ENCODE assay signal across 26 cellular contexts in genomic region chr10:91416339-91416868, GRCh38. TPM values are rescaled to one million over a fixed set of nuclear protein-coding genes. Genes with fewer than 3 reads are reported as not detected.
DNase-seq lines count a peak whose midpoint lies in the region; ATAC-seq, FAIRE-seq and TF ChIP-seq lines count a peak whose summit lies in the region.
"Had no signal": no experiment of that assay in that cellular context is flagged by ENCODE, and none has a peak within 500 bp of the region (broad histone marks: within the 10 kb centered on the region; RNA-seq: fewer than 3 reads in every experiment).

No MANE protein-coding gene starts in this region.

- no peak for TF ChIP-seq CTCF in esophagus muscularis mucosa (IDR thresholded peaks at IDR 0.05)

- WGBS in esophagus muscularis mucosa, result 58% methylated on average over 3 of the region's 3 CpGs

- no peak for ATAC-seq in HG02763 (IDR thresholded peaks at IDR 0.05; ENCODE audit: unreplicated experiment)
- ATAC-seq: activated CD4-positive, CD25-positive, alpha-beta regulatory T cell treated with anti-CD3 and anti-CD28 coated beads, Interleukin-2, amount 50 U/mL, for 24 hours; lower lobe of right lung; natural killer cell treated with Interleukin-12 subunit alpha and Interleukin-12 subunit beta and Interleukin-15 and Interleukin-18, amount 100 ng/mL, for 72 hours; right cardiac atrium had no signal

- H3K4me3 ChIP-seq in esophagus muscularis mucosa, result no peak overlapping the region
- H3K4me3 ChIP-seq: lower lobe of right lung, pancreas had no signal

- no peaks in the 10 kb centered on the region for H3K9me3 ChIP-seq in esophagus muscularis mucosa
- H3K9me3 ChIP-seq: lower lobe of right lung, pancreas, SK-N-SH had no signal

- H3K36me3 ChIP-seq in esophagus muscularis mucosa, result no peaks in the 10 kb centered on the region
- H3K36me3 ChIP-seq: lower lobe of right lung, pancreas had no signal

- FAIRE-seq in H54 (lab: Jason Lieb, UNC), result peak; percentile 92
- FAIRE-seq: GM12892, kidney, pancreas had no signal

- TF ChIP-seq EP300 in esophagus muscularis mucosa (IDR thresholded peaks at IDR 0.05), result no peak

- intact Hi-C loops in esophagus muscularis mucosa (cut with DNase I), result no loop called here

- peak overlapping the region in 3 of 4 donors; percentile 13 to 29 (median 23) for H3K27ac ChIP-seq in esophagus muscularis mucosa (replicated peaks in 1 of 4)
- H3K27ac ChIP-seq: lower lobe of right lung, pancreas had no signal

- H3K27me3 ChIP-seq in esophagus muscularis mucosa, result no peaks in the 10 kb centered on the region
- H3K27me3 ChIP-seq: pancreas had no signal

- peaks cover 4 to 60% (median 51%) of the 10 kb centered on the region in 4 donors for H3K4me1 ChIP-seq in esophagus muscularis mucosa

- DNase-seq in H54 (ENCODE audit: insufficient read length, low spot score) (no peak), NCI-H345 treated with DMSO at 0.1 percent for 48 hours (lab: John Stamatoyannopoulos, UW; ENCODE audit: unreplicated experiment) (peak; percentile 13), esophagus muscularis mucosa (ENCODE audit: extremely low spot score) (no peak), renal cortical epithelial cell (ENCODE audit: low read depth) (peak; percentile 7), NCI-H2029 treated with DMSO at 0.1 percent for 48 hours (lab: John Stamatoyannopoulos, UW) (no peak), AG08396 (ENCODE audit: low spot score) (no peak)
- DNase-seq: activated CD4-positive, alpha-beta memory T cell treated with anti-CD3 and anti-CD28 coated beads for 36 hours; activated CD8-positive, alpha-beta memory T cell treated with anti-CD3 and anti-CD28 coated beads, Interleukin-2, amount 50 U/mL, for 4 hours; activated naive CD4-positive, alpha-beta T cell treated with anti-CD3 and anti-CD28 coated beads, Interleukin-2, amount 50 U/mL, for 16 hours; amygdala; dermis blood vessel endothelial cell; HFFc6; kidney; lower lobe of right lung; NCI-H1048; NCI-H187; NCI-H774; pancreas; right cardiac atrium; SK-N-SH; stimulated activated CD4-positive, alpha-beta T cell treated with anti-CD3 and anti-CD28 coated beads, Interleukin-2, amount 100 ng/mL, for 48 hours; substantia nigra had no signal

- TF ChIP-seq POLR2A in H54 (IDR thresholded peaks at IDR 0.05; ENCODE audit: low read depth, low read length), result no peak
- TF ChIP-seq POLR2A in esophagus muscularis mucosa (IDR thresholded peaks at IDR 0.05; ENCODE audit: low read depth), result no peak

RNA-seq across cellular contexts. Expression of gene HECTD2, which starts 6.3 kb away (rescaled TPM):
- 10 to 100 TPM; 18.2 to 29.5 (median 21.5) TPM for total RNA-seq in esophagus muscularis mucosa
- total RNA-seq in renal cortical epithelial cell, result 5.6 and 11.7 TPM in 2 replicates

Comparison
In these comparisons a context has a peak if more than half of its experiments do, and no peak if none do; other contexts are left out.
1. DNase-seq: peak in NCI-H345 treated with DMSO at 0.1 percent for 48 hours (single experiment) and renal cortical epithelial cell (single experiment); none in H54 (single experiment), esophagus muscularis mucosa (single experiment), NCI-H2029 treated with DMSO at 0.1 percent for 48 hours (single experiment) and AG08396 (single experiment).